Comparison of ENCODE assay signal across 8 cellular contexts in genomic region chr22:40922484-40923303, GRCh38. TPM values are rescaled to one million over a fixed set of nuclear protein-coding genes. Genes with fewer than 3 reads are reported as not detected.
A peak's percentile ranks its signal among the peaks of the same experiment; 100 is the strongest.
DNase-seq lines count a peak whose midpoint lies in the region; ATAC-seq and TF ChIP-seq lines count a peak whose summit lies in the region.

No MANE protein-coding gene starts in this region.

- H3K27me3 ChIP-seq in SJCRH30 (no peaks in the 10 kb centered on the region), lower lobe of right lung (ENCODE audit: low read depth) (no peaks in the 10 kb centered on the region), vagina (no peaks in the 10 kb centered on the region)

- H3K9me3 ChIP-seq in SJCRH30 (replicated peaks) (no peaks in the 10 kb centered on the region), lower lobe of right lung (no peaks in the 10 kb centered on the region), vagina (no peaks in the 10 kb centered on the region)

- ATAC-seq in lower lobe of right lung, result peak; percentile 83

- intact Hi-C loops in lower lobe of right lung (cut with DNase I) (loop anchor here (10.0 kb wide), 1 partner anchor 192 kb away; no protein-coding TSS in a partner anchor), vagina (cut with DNase I) (no loop called here)

- H3K27ac ChIP-seq in SJCRH30 (no peak overlapping the region), lower lobe of right lung (no peak overlapping the region), vagina (no peak overlapping the region)

- H3K36me3 ChIP-seq in SJCRH30, result peaks cover 11% of the 10 kb centered on the region
- H3K36me3 ChIP-seq in lower lobe of right lung, result peaks cover 68% of the 10 kb centered on the region
- H3K36me3 ChIP-seq in vagina, result peaks cover 0 to 43% of the 10 kb centered on the region in 2 donors

- peak; percentile 3 to 31 for DNase-seq in activated CD4-positive, alpha-beta T cell treated with anti-CD3 and anti-CD28 coated beads for 4 hours
- no peak for DNase-seq in activated CD4-positive, alpha-beta T cell treated with anti-CD3 and anti-CD28 coated beads for 1 hour
- DNase-seq in KG1 (lab: John Stamatoyannopoulos, UW) (peak; percentile 30), SJCRH30 (peak; percentile 4 to 74), dermis blood vessel endothelial cell (peak; percentile 84), lower lobe of right lung (no peak), vagina (ENCODE audit: extremely low spot score in 2 of 2) (no peak), activated gamma-delta T cell treated with Interleukin-2 at 50 U/mL for 16 hours (no peak)

- TF ChIP-seq POLR2A in vagina (IDR thresholded peaks at IDR 0.05), result no peak

- H3K4me3 ChIP-seq in SJCRH30 (no peak overlapping the region), lower lobe of right lung (no peak overlapping the region), vagina (no peak overlapping the region)

- no peaks in the 10 kb centered on the region for H3K4me1 ChIP-seq in SJCRH30
- H3K4me1 ChIP-seq in lower lobe of right lung, result peaks cover 4% of the 10 kb centered on the region
- no peaks in the 10 kb centered on the region for H3K4me1 ChIP-seq in vagina

- TF ChIP-seq CTCF in lower lobe of right lung (IDR thresholded peaks at IDR 0.05) (peak; percentile 77), vagina (IDR thresholded peaks at IDR 0.05) (peak; percentile 44 to 85 (median 56))

RNA-seq across cellular contexts. Expression of gene RBX1, which starts 28.5 kb away (rescaled TPM):
- total RNA-seq in SJCRH30 (2014; rRNA removed; shearing (Covaris generic)), result 76.8 and 83.4 TPM in 2 replicates
- total RNA-seq in dermis blood vessel endothelial cell (49.0 and 85.8 TPM in 2 replicates), lower lobe of right lung (46.7 TPM), vagina (54.8 TPM)

Comparison
In these comparisons a context has a peak if more than half of its experiments do, and no peak if none do; other contexts are left out.
1. DNase-seq: peak in activated CD4-positive, alpha-beta T cell treated with anti-CD3 and anti-CD28 coated beads for 4 hours (2 of 2), KG1 (single experiment), SJCRH30 (2 of 2) and dermis blood vessel endothelial cell (single experiment); none in activated CD4-positive, alpha-beta T cell treated with anti-CD3 and anti-CD28 coated beads for 1 hour (single experiment), lower lobe of right lung (single experiment), vagina (0 of 2) and activated gamma-delta T cell treated with Interleukin-2 at 50 U/mL for 16 hours (single experiment).